23 cellular contexts compared by ENCODE assay signal in the genomic region with DNA sequence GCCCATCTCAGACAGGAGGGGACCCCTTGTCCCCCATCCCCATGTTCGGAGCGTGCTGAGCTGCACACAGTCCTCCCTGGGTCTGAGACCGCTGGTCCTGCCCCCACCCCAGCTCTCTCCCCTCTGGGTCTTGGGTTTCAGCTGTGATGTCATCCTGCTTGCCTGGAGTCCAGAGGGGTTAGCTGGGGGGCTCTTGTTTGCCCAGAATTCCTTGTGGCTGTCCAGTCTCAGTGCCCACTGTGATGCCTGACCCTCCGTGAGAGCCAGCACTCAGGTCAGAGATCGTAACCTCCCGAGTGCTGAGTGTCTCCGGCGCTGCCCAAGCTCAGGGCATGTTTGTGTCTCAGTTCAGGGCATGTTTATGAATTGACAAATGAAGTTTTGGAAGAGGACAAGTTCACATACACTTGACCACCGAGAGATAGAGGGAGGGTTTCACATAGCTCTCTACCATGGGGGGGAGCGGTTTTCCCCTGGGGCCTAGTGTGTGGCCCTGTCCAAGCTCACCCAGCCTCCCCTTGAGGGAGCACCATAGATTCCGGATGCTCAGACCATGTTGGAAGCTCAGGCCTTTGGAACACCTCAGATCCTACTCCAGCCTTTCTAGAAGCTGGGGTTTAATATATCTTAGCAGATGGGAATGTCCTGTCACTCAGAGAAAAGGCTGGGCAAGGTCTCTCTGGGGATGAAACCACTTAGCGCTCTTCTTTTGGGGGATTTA.
DNase-seq lines count a peak whose midpoint lies in the region; ATAC-seq and TF ChIP-seq lines count a peak whose summit lies in the region.
"Had no signal": no experiment of that assay in that cellular context is flagged by ENCODE, and none has a peak within 500 bp of the region (broad histone marks: within the 10 kb centered on the region; RNA-seq: fewer than 3 reads in every experiment).

No MANE protein-coding gene starts in this region.

- H3K9me2 ChIP-seq in PC-3 (replicated peaks; ENCODE audit: low read length) = no peaks in the 10 kb centered on the region

- H3K27me3 Mint-ChIP-seq in activated naive CD4-positive, alpha-beta T cell treated with anti-CD3 and anti-CD28 coated beads for 36 hours (ENCODE audit: low read depth) = peaks cover 3% of the 10 kb centered on the region
- peaks cover 32% of the 10 kb centered on the region for H3K27me3 Mint-ChIP-seq in stimulated activated memory B cell treated with anti-CD40 and anti-IgM and Interleukin-4, amounts not matched to agents 10 μg/mL and 1 μg/mL and 100 μg/mL, for 72 hours

- H3K27me3 ChIP-seq in Peyer's patch (no peaks in the 10 kb centered on the region), PC-3 (ENCODE audit: low read length) (no peaks in the 10 kb centered on the region)
- H3K27me3 ChIP-seq: ascending aorta, SJSA1 had no signal

- H3K79me2 ChIP-seq in PC-3 (ENCODE audit: low read length) = no peaks in the 10 kb centered on the region

- H3K4me3 Mint-ChIP-seq in activated naive CD4-positive, alpha-beta T cell treated with anti-CD3 and anti-CD28 coated beads for 36 hours = no peak overlapping the region
- H3K4me3 Mint-ChIP-seq in stimulated activated memory B cell treated with anti-CD40 and anti-IgM and Interleukin-4, amounts not matched to agents 10 μg/mL and 1 μg/mL and 100 μg/mL, for 72 hours = no peak overlapping the region
- H3K4me3 Mint-ChIP-seq: CD8-positive, alpha-beta T cell; mesothelial cell of epicardium had no signal

- intact Hi-C loops in activated naive CD4-positive, alpha-beta T cell treated with anti-CD3 and anti-CD28 coated beads for 36 hours (cut with micrococcal nuclease) = no loop called here
- intact Hi-C loops in lower leg skin (cut with DNase I; ENCODE audit: low total_unique reads) = no loop called here
- intact Hi-C loops in PC-3 (cut with micrococcal nuclease) = no loop called here

- no TSS peak for BruUV-seq in PC-3 (replicated peaks; lab: Mats Ljungman, UMichigan)

- TF ChIP-seq CTCF in Peyer's patch (IDR thresholded peaks at IDR 0.05) = no peak
- no peak for TF ChIP-seq CTCF in lower leg skin (IDR thresholded peaks at IDR 0.05)
- TF ChIP-seq CTCF in PC-3 (conservative IDR thresholded peaks at IDR 0.05; ENCODE audit: low read depth, low read length) = no peak

- no peaks in the 10 kb centered on the region for H3K36me3 ChIP-seq in Peyer's patch
- H3K36me3 ChIP-seq in PC-3 (ENCODE audit: low read depth, low read length) = no peaks in the 10 kb centered on the region
- H3K36me3 ChIP-seq: ascending aorta, neutrophil, SJSA1 had no signal

- H4K20me1 ChIP-seq in PC-3 (ENCODE audit: low read length) = no peaks in the 10 kb centered on the region

- TF ChIP-seq POLR2A in Peyer's patch (IDR thresholded peaks at IDR 0.05) = no peak
- no peak for TF ChIP-seq POLR2A in lower leg skin (IDR thresholded peaks at IDR 0.05)

- H2AFZ ChIP-seq in PC-3 (ENCODE audit: low read length) = no peak overlapping the region

- H3K27ac Mint-ChIP-seq in activated naive CD4-positive, alpha-beta T cell treated with anti-CD3 and anti-CD28 coated beads for 36 hours = no peak overlapping the region
- peak overlapping the region; percentile 61 for H3K27ac Mint-ChIP-seq in stimulated activated memory B cell treated with anti-CD40 and anti-IgM and Interleukin-4, amounts not matched to agents 10 μg/mL and 1 μg/mL and 100 μg/mL, for 72 hours
- H3K27ac Mint-ChIP-seq: CD8-positive, alpha-beta T cell; mesothelial cell of epicardium had no signal

- no peaks in the 10 kb centered on the region for H3K36me3 Mint-ChIP-seq in activated naive CD4-positive, alpha-beta T cell treated with anti-CD3 and anti-CD28 coated beads for 36 hours (ENCODE audit: low read depth)
- H3K36me3 Mint-ChIP-seq in stimulated activated memory B cell treated with anti-CD40 and anti-IgM and Interleukin-4, amounts not matched to agents 10 μg/mL and 1 μg/mL and 100 μg/mL, for 72 hours = no peaks in the 10 kb centered on the region
- H3K36me3 Mint-ChIP-seq: CD8-positive, alpha-beta T cell; mesothelial cell of epicardium had no signal

- peaks cover 0 to 9% (median 0%) of the 10 kb centered on the region in 4 donors for H3K4me1 ChIP-seq in Peyer's patch
- H3K4me1 ChIP-seq in PC-3 (ENCODE audit: insufficient read depth, low read length) = no peaks in the 10 kb centered on the region
- H3K4me1 ChIP-seq: ascending aorta, SJSA1 had no signal

- no peak overlapping the region for H3K4me3 ChIP-seq in Peyer's patch
- H3K4me3 ChIP-seq in lower leg skin (ENCODE audit: low read depth, poor library complexity, severe bottlenecking) = no peak overlapping the region
- no peak overlapping the region for H3K4me3 ChIP-seq in PC-3 (ENCODE audit: low read length)
- H3K4me3 ChIP-seq: ascending aorta, SJSA1 had no signal

- no peak overlapping the region for H3K9ac ChIP-seq in PC-3 (ENCODE audit: low read length)

- CTCF ChIA-PET in activated naive CD4-positive, alpha-beta T cell treated with anti-CD3 and anti-CD28 coated beads for 36 hours (lab: Charles Lee) = no interaction called here
- CTCF ChIA-PET in PC-3 (lab: Charles Lee) = no interaction called here

- no peak overlapping the region for H3K4me2 ChIP-seq in PC-3 (ENCODE audit: low read length)

- no peaks in the 10 kb centered on the region for H3K9me3 ChIP-seq in Peyer's patch
- no peaks in the 10 kb centered on the region for H3K9me3 ChIP-seq in PC-3 (ENCODE audit: low read length)
- H3K9me3 ChIP-seq: ascending aorta, neutrophil, SJSA1 had no signal

- peak; percentile 1 for DNase-seq in activated naive CD4-positive, alpha-beta T cell treated with anti-CD3 and anti-CD28 coated beads for 36 hours
- DNase-seq in activated naive CD4-positive, alpha-beta T cell treated with Interleukin-2 at 50 U/mL for 16 hours = no peak
- peak in 2 of 3 donors; percentile 9 to 32 for DNase-seq in Peyer's patch
- DNase-seq in islet precursor cell = peak; percentile 53
- DNase-seq in lower leg skin (ENCODE audit: low spot score in 2 of 2) = no peak
- no peak for DNase-seq in PC-3
- DNase-seq: ACHN; activated naive CD4-positive, alpha-beta T cell treated with anti-CD3 and anti-CD28 coated beads, Interleukin-2, amount 50 U/mL, for 16 hours; H7; hippocampal formation; MM.1S; NCI-H1694 treated with DMSO at 0.1 percent for 48 hours; NCI-H446; stimulated activated CD4-positive, alpha-beta T cell treated with anti-CD3 and anti-CD28 coated beads, Interleukin-15, amount 100 ng/mL, for 24 hours; stimulated activated naive CD4-positive, alpha-beta T cell treated with Interleukin-2 at 50 U/mL for 16 hours; trophoblast cell had no signal

- H3K9me3 Mint-ChIP-seq in activated naive CD4-positive, alpha-beta T cell treated with anti-CD3 and anti-CD28 coated beads for 36 hours = no peaks in the 10 kb centered on the region
- no peaks in the 10 kb centered on the region for H3K9me3 Mint-ChIP-seq in stimulated activated memory B cell treated with anti-CD40 and anti-IgM and Interleukin-4, amounts not matched to agents 10 μg/mL and 1 μg/mL and 100 μg/mL, for 72 hours
- H3K9me3 Mint-ChIP-seq: CD8-positive, alpha-beta T cell; mesothelial cell of epicardium had no signal

- H3K4me1 Mint-ChIP-seq in activated naive CD4-positive, alpha-beta T cell treated with anti-CD3 and anti-CD28 coated beads for 36 hours (ENCODE audit: low read depth) = no peaks in the 10 kb centered on the region
- H3K4me1 Mint-ChIP-seq in stimulated activated memory B cell treated with anti-CD40 and anti-IgM and Interleukin-4, amounts not matched to agents 10 μg/mL and 1 μg/mL and 100 μg/mL, for 72 hours = peaks cover 27% of the 10 kb centered on the region

- no peak overlapping the region for H3K27ac ChIP-seq in Peyer's patch
- H3K27ac ChIP-seq in PC-3 (ENCODE audit: low read length) = no peak overlapping the region
- H3K27ac ChIP-seq: ascending aorta, neutrophil, SJSA1 had no signal

- no peak for ATAC-seq in stimulated activated memory B cell treated with anti-CD40 and anti-IgM and Interleukin-4, amounts not matched to agents 10 μg/mL and 1 μg/mL and 100 μg/mL, for 72 hours
- ATAC-seq in HG03039 (IDR thresholded peaks at IDR 0.05; ENCODE audit: unreplicated experiment) (no peak), PC-3 (no peak)
- ATAC-seq: CD8-positive, alpha-beta T cell had no signal

- no peaks in the 10 kb centered on the region for H3F3A ChIP-seq in PC-3 (ENCODE audit: low read length, unreplicated experiment)

- 74 to 90% methylated on average over 10 to 12 of the region's 12 CpGs for WGBS in lower leg skin, 2 donors

- POLR2A ChIA-PET in PC-3 (lab: Charles Lee; ENCODE audit: unreplicated experiment) = no interaction called here

Comparison
In these comparisons a context has a peak if more than half of its experiments do, and no peak if none do; other contexts are left out.
1. DNase-seq: peak in activated naive CD4-positive, alpha-beta T cell treated with anti-CD3 and anti-CD28 coated beads for 36 hours (single experiment), Peyer's patch (2 of 3) and islet precursor cell (single experiment); none in activated naive CD4-positive, alpha-beta T cell treated with Interleukin-2 at 50 U/mL for 16 hours (single experiment), lower leg skin (0 of 2) and PC-3 (single experiment).